Comparison of ENCODE assay signal across 33 cellular contexts in the genomic region with DNA sequence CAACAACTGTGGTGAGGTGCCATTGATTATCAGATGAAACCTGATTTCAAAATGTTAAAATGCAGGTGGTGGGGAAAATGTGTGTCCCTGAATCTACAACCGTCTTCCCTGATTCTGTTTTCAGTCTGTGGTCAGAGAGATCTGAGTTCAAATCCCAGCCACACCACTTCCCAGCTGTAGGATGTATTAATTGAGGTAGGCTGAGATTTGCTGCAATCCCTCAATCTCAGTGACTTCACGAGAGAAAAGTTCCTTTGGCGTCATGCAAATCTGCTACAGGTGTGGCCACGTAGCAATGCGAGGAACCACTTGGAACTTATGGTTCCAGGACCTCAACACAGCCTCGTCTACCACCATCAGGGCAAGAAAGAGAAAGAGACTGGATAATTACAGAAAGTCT.
"Had no signal": no experiment of that assay in that cellular context is flagged by ENCODE, and none has a peak within 500 bp of the region (broad histone marks: within the 10 kb centered on the region; RNA-seq: fewer than 3 reads in every experiment).

No MANE protein-coding gene starts in this region.

- H3K4me1 ChIP-seq: ascending aorta, foreskin keratinocyte, gastrocnemius medialis had no signal

- H3K27me3 Mint-ChIP-seq: activated CD4-positive, alpha-beta T cell treated with anti-CD3 and anti-CD28 coated beads for 36 hours; activated CD4-positive, alpha-beta T cell treated with anti-CD3 and anti-CD28 coated beads, Interleukin-2, amount 10 ng/mL, durations not matched to agents 7 days and 5 days; activated CD8-positive, alpha-beta T cell treated with anti-CD3 and anti-CD28 coated beads for 36 hours; activated naive CD8-positive, alpha-beta T cell; activated T-helper 17 cell treated with anti-CD3 and anti-CD28 coated beads, Interleukin-2, amount 50 U/mL, for 72 hours; effector memory CD8-positive, alpha-beta T cell; T-helper 17 cell had no signal

- DNase-seq: activated CD4-positive, alpha-beta T cell treated with anti-CD3 and anti-CD28 coated beads for 36 hours; activated CD4-positive, alpha-beta T cell treated with anti-CD3 and anti-CD28 coated beads, Interleukin-2, amount 10 ng/mL, durations not matched to agents 7 days and 5 days; activated CD4-positive, alpha-beta T cell treated with anti-CD3 and anti-CD28 coated beads, Interleukin-2, amount 50 U/mL, for 4 hours; activated CD4-positive, CD25-positive, alpha-beta regulatory T cell; activated CD4-positive, CD25-positive, alpha-beta regulatory T cell treated with anti-CD3 and anti-CD28 coated beads, Interleukin-2, amount 50 U/mL, for 72 hours; activated CD8-positive, alpha-beta memory T cell treated with anti-CD3 and anti-CD28 coated beads for 24 hours; activated CD8-positive, alpha-beta T cell treated with anti-CD3 and anti-CD28 coated beads for 36 hours; activated effector memory CD4-positive, alpha-beta T cell treated with Interleukin-2 at 50 U/mL for 16 hours; activated gamma-delta T cell treated with Interleukin-2 at 50 U/mL for 16 hours; activated naive CD4-positive, alpha-beta T cell treated with anti-CD3 and anti-CD28 coated beads, Interleukin-2, amount 50 U/mL, for 16 hours; activated naive CD4-positive, alpha-beta T cell treated with Interleukin-2 at 50 U/mL for 16 hours; activated T-cell treated with anti-CD3 and anti-CD28 coated beads, Interleukin-2, amount 50 U/mL, for 4 hours; brain microvascular endothelial cell; caudate nucleus; cortex of kidney; dermis blood vessel endothelial cell; effector CD4-positive, alpha-beta T cell; effector memory CD8-positive, alpha-beta T cell; erythroblast; foreskin keratinocyte; gastrocnemius medialis; glutamatergic neuron; heart left ventricle; T-helper 17 cell; T1000; WERI-Rb-1 had no signal

- H3K27ac ChIP-seq: ascending aorta, brain microvascular endothelial cell, esophagus muscularis mucosa, foreskin keratinocyte, gastrocnemius medialis, heart left ventricle, WERI-Rb-1 had no signal

- ATAC-seq: activated CD4-positive, alpha-beta T cell treated with anti-CD3 and anti-CD28 coated beads for 36 hours; activated CD8-positive, alpha-beta T cell treated with anti-CD3 and anti-CD28 coated beads for 36 hours; activated T-cell treated with anti-CD3 and anti-CD28 coated beads, Interleukin-2, amount 50 U/mL, for 4 hours; activated T-helper 17 cell treated with anti-CD3 and anti-CD28 coated beads, Interleukin-2, amount 50 U/mL, for 72 hours; effector memory CD8-positive, alpha-beta T cell; foreskin keratinocyte; gastrocnemius medialis; T-helper 17 cell had no signal

- H3K4me3 ChIP-seq: ascending aorta, esophagus muscularis mucosa, gastrocnemius medialis, heart left ventricle had no signal

- H3K9me3 Mint-ChIP-seq: activated CD4-positive, alpha-beta T cell treated with anti-CD3 and anti-CD28 coated beads, Interleukin-2, amount 10 ng/mL, durations not matched to agents 7 days and 5 days; activated CD8-positive, alpha-beta T cell treated with anti-CD3 and anti-CD28 coated beads for 36 hours; activated T-cell treated with anti-CD3 and anti-CD28 coated beads, Interleukin-2, amount 50 U/mL, for 4 hours; activated T-helper 17 cell treated with anti-CD3 and anti-CD28 coated beads, Interleukin-2, amount 50 U/mL, for 72 hours; effector memory CD8-positive, alpha-beta T cell; T-helper 2 cell treated with Interferon-gamma antibody and Interleukin-4, amounts not matched to agents 5 μg/mL and 100 μg/mL, for 36 hours had no signal

- H3K27ac Mint-ChIP-seq: activated CD4-positive, alpha-beta T cell treated with anti-CD3 and anti-CD28 coated beads for 36 hours; activated CD4-positive, alpha-beta T cell treated with anti-CD3 and anti-CD28 coated beads, Interleukin-2, amount 10 ng/mL, durations not matched to agents 7 days and 5 days; activated CD8-positive, alpha-beta T cell treated with anti-CD3 and anti-CD28 coated beads for 36 hours; activated naive CD8-positive, alpha-beta T cell; activated T-helper 17 cell treated with anti-CD3 and anti-CD28 coated beads, Interleukin-2, amount 50 U/mL, for 72 hours; effector memory CD8-positive, alpha-beta T cell; T-helper 17 cell; T-helper 2 cell treated with Interferon-gamma antibody and Interleukin-4, amounts not matched to agents 5 μg/mL and 100 μg/mL, for 36 hours had no signal

- FAIRE-seq: bronchial epithelial cell, colon had no signal

- H3K9me3 ChIP-seq: ascending aorta, esophagus muscularis mucosa, gastrocnemius medialis, heart left ventricle had no signal

- H3K4me3 Mint-ChIP-seq: activated CD4-positive, alpha-beta T cell treated with anti-CD3 and anti-CD28 coated beads for 36 hours; activated CD4-positive, alpha-beta T cell treated with anti-CD3 and anti-CD28 coated beads, Interleukin-2, amount 10 ng/mL, durations not matched to agents 7 days and 5 days; activated CD8-positive, alpha-beta T cell treated with anti-CD3 and anti-CD28 coated beads for 36 hours; activated naive CD8-positive, alpha-beta T cell; activated T-cell treated with anti-CD3 and anti-CD28 coated beads, Interleukin-2, amount 50 U/mL, for 4 hours; activated T-helper 17 cell treated with anti-CD3 and anti-CD28 coated beads, Interleukin-2, amount 50 U/mL, for 72 hours; effector memory CD8-positive, alpha-beta T cell; T-helper 17 cell; T-helper 2 cell treated with Interferon-gamma antibody and Interleukin-4, amounts not matched to agents 5 μg/mL and 100 μg/mL, for 36 hours had no signal

- H3K4me1 Mint-ChIP-seq: activated T-helper 17 cell treated with anti-CD3 and anti-CD28 coated beads, Interleukin-2, amount 50 U/mL, for 72 hours had no signal

- H3K27me3 ChIP-seq: ascending aorta, brain microvascular endothelial cell, esophagus muscularis mucosa, foreskin keratinocyte, gastrocnemius medialis, heart left ventricle had no signal
